Comparison of ENCODE assay signal across 17 cellular contexts in the genomic region with DNA sequence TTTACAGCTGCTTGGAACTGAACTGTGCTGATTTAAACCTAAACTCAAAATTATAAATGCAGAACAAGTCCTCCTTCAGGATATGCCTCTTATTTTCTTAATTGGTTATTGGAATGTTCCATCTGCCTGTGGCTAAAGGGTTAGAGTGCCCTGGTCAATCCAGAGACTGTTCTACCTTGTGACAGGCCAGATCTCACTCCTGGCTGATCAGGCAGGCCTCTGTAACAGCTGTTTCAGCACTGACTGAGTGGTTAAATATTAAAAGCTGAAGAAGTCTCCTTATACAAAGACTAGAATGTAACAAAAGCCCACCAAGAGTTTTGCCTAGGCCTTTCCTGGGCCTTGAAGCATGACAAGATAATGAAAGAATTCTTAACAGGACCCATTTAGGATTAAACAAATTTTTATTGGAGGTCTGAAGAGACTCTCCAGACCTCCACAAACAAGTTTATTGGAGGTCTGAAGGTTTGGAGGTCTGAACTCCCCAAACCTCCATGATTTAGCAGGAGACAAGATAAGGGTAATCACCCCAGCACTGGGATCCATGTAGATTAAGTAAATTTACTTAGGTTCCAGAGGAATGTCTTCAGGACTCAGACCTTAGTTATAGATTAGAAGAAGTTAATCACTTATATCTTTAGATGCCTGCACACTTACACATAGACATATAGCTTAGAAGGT.
"Had no signal": no experiment of that assay in that cellular context is flagged by ENCODE, and none has a peak within 500 bp of the region (broad histone marks: within the 10 kb centered on the region; RNA-seq: fewer than 3 reads in every experiment).

No MANE protein-coding gene starts in this region.

- H3K4me1 Mint-ChIP-seq: naive B cell; stimulated activated memory B cell treated with anti-CD40 and anti-IgM and Interleukin-4, amounts not matched to agents 10 μg/mL and 1 μg/mL and 100 μg/mL, for 72 hours; T-helper 17 cell had no signal

- DNase-seq: activated CD4-positive, alpha-beta T cell treated with anti-CD3 and anti-CD28 coated beads, Interleukin-2, amount 50 U/mL, for 48 hours; activated gamma-delta T cell treated with Interleukin-2 at 50 U/mL for 16 hours; activated naive CD8-positive, alpha-beta T cell treated with anti-CD3 and anti-CD28 coated beads for 36 hours; activated T-cell treated with anti-CD3 and anti-CD28 coated beads, Interleukin-2, amount 50 U/mL, for 72 hours; aorta; dorsolateral prefrontal cortex; esophagus squamous epithelium; foreskin keratinocyte; heart right ventricle; midbrain; naive B cell; T-helper 17 cell; tibial artery; uterus had no signal

- H3K36me3 ChIP-seq: esophagus squamous epithelium, heart right ventricle, tibial artery, uterus had no signal

- H3K4me3 Mint-ChIP-seq: activated naive CD8-positive, alpha-beta T cell treated with anti-CD3 and anti-CD28 coated beads for 36 hours; activated T-cell treated with anti-CD3 and anti-CD28 coated beads, Interleukin-2, amount 50 U/mL, for 72 hours; naive B cell; stimulated activated memory B cell treated with anti-CD40 and anti-IgM and Interleukin-4, amounts not matched to agents 10 μg/mL and 1 μg/mL and 100 μg/mL, for 72 hours; T-helper 17 cell had no signal

- H3K27ac Mint-ChIP-seq: activated naive CD8-positive, alpha-beta T cell treated with anti-CD3 and anti-CD28 coated beads for 36 hours; activated T-cell treated with anti-CD3 and anti-CD28 coated beads, Interleukin-2, amount 50 U/mL, for 72 hours; naive B cell; stimulated activated memory B cell treated with anti-CD40 and anti-IgM and Interleukin-4, amounts not matched to agents 10 μg/mL and 1 μg/mL and 100 μg/mL, for 72 hours; T-helper 17 cell had no signal

- H2AFZ ChIP-seq: parathyroid adenoma had no signal

- H3K27me3 Mint-ChIP-seq: stimulated activated memory B cell treated with anti-CD40 and anti-IgM and Interleukin-4, amounts not matched to agents 10 μg/mL and 1 μg/mL and 100 μg/mL, for 72 hours had no signal

- H3K36me3 Mint-ChIP-seq: activated naive CD8-positive, alpha-beta T cell treated with anti-CD3 and anti-CD28 coated beads for 36 hours; stimulated activated memory B cell treated with anti-CD40 and anti-IgM and Interleukin-4, amounts not matched to agents 10 μg/mL and 1 μg/mL and 100 μg/mL, for 72 hours had no signal

- ATAC-seq: activated CD4-positive, CD25-positive, alpha-beta regulatory T cell treated with anti-CD3 and anti-CD28 coated beads, Interleukin-2, amount 50 U/mL, for 24 hours; activated T-cell treated with anti-CD3 and anti-CD28 coated beads, Interleukin-2, amount 50 U/mL, for 72 hours; foreskin keratinocyte; heart right ventricle; stimulated activated memory B cell treated with anti-CD40 and anti-IgM and Interleukin-4, amounts not matched to agents 10 μg/mL and 1 μg/mL and 100 μg/mL, for 72 hours; T-helper 17 cell had no signal

- H3K9ac ChIP-seq: parathyroid adenoma had no signal

- H3K79me2 ChIP-seq: parathyroid adenoma had no signal

- H3K27me3 ChIP-seq: dorsolateral prefrontal cortex, esophagus squamous epithelium, heart right ventricle, tibial artery, uterus had no signal

- H3K4me3 ChIP-seq: dorsolateral prefrontal cortex, esophagus squamous epithelium, heart right ventricle, tibial artery, uterus had no signal

- H3K4me1 ChIP-seq: esophagus squamous epithelium, parathyroid adenoma had no signal

- H3K27ac ChIP-seq: dorsolateral prefrontal cortex, esophagus squamous epithelium, foreskin keratinocyte, heart right ventricle, parathyroid adenoma, tibial artery, uterus had no signal
